ENCODE assay signal across 9 cellular contexts in genomic region chr15:80154336-80154735, GRCh38. TPM values are rescaled to one million over a fixed set of nuclear protein-coding genes. Genes with fewer than 3 reads are reported as not detected.
DNase-seq lines count a peak whose midpoint lies in the region; ATAC-seq and TF ChIP-seq lines count a peak whose summit lies in the region.
"Had no signal": no experiment of that assay in that cellular context is flagged by ENCODE, and none has a peak within 500 bp of the region (broad histone marks: within the 10 kb centered on the region; RNA-seq: fewer than 3 reads in every experiment).

No MANE protein-coding gene starts in this region.

- H3K36me3 Mint-ChIP-seq in activated naive CD4-positive, alpha-beta T cell treated with anti-CD3 and anti-CD28 coated beads, Interleukin-2, amount 10 ng/mL, durations not matched to agents 7 days and 5 days, result peaks cover 6% of the 10 kb centered on the region
- H3K36me3 Mint-ChIP-seq in activated T-helper 2 cell treated with anti-CD3 and anti-CD28 coated beads, Interferon-gamma antibody, Interleukin-2, Interleukin-4, amounts not matched to agents 10 μg/mL and 5 μg/mL and 100 μg/mL, durations not matched to agents 14 hours and 24 hours and 36 hours (ENCODE audit: low read depth), result peaks cover 29% of the 10 kb centered on the region
- peaks cover 2% of the 10 kb centered on the region for H3K36me3 Mint-ChIP-seq in type B pancreatic cell
- H3K36me3 Mint-ChIP-seq in stimulated activated memory B cell treated with anti-CD40 and anti-IgM and Interleukin-4, amounts not matched to agents 10 μg/mL and 1 μg/mL and 100 μg/mL, for 72 hours, result peaks cover 2% of the 10 kb centered on the region

- no peak for DNase-seq in activated naive CD4-positive, alpha-beta T cell treated with anti-CD3 and anti-CD28 coated beads, Interleukin-2, amount 10 ng/mL, durations not matched to agents 7 days and 5 days
- DNase-seq in activated naive CD4-positive, alpha-beta T cell treated with Interleukin-2 at 50 U/mL for 16 hours, result no peak
- no peak for DNase-seq in activated T-helper 2 cell treated with anti-CD3 and anti-CD28 coated beads, Interferon-gamma antibody, Interleukin-2, Interleukin-4, amounts not matched to agents 10 μg/mL and 5 μg/mL and 100 μg/mL, durations not matched to agents 14 hours and 24 hours and 36 hours (ENCODE audit: low spot score)
- DNase-seq in left lung (peak in 1 of 2 donors; percentile 60), type B pancreatic cell (ENCODE audit: extremely low spot score, unreplicated experiment) (no peak), T-helper 9 cell (no peak), transverse colon (no peak)
- DNase-seq: cerebellar nuclear complex had no signal

- peaks cover 17% of the 10 kb centered on the region for H3K27me3 Mint-ChIP-seq in activated naive CD4-positive, alpha-beta T cell treated with anti-CD3 and anti-CD28 coated beads, Interleukin-2, amount 10 ng/mL, durations not matched to agents 7 days and 5 days
- H3K27me3 Mint-ChIP-seq in activated T-helper 2 cell treated with anti-CD3 and anti-CD28 coated beads, Interferon-gamma antibody, Interleukin-2, Interleukin-4, amounts not matched to agents 10 μg/mL and 5 μg/mL and 100 μg/mL, durations not matched to agents 14 hours and 24 hours and 36 hours (ENCODE audit: low read depth), result peaks cover 2% of the 10 kb centered on the region
- peaks cover 3% of the 10 kb centered on the region for H3K27me3 Mint-ChIP-seq in type B pancreatic cell
- H3K27me3 Mint-ChIP-seq in stimulated activated memory B cell treated with anti-CD40 and anti-IgM and Interleukin-4, amounts not matched to agents 10 μg/mL and 1 μg/mL and 100 μg/mL, for 72 hours, result no peaks in the 10 kb centered on the region

- TF ChIP-seq EP300 in transverse colon (IDR thresholded peaks at IDR 0.05; ENCODE audit: low read depth), result no peak

- peak overlapping the region; percentile 89 for H3K4me3 Mint-ChIP-seq in activated naive CD4-positive, alpha-beta T cell treated with anti-CD3 and anti-CD28 coated beads, Interleukin-2, amount 10 ng/mL, durations not matched to agents 7 days and 5 days
- peak overlapping the region; percentile 95 for H3K4me3 Mint-ChIP-seq in activated T-helper 2 cell treated with anti-CD3 and anti-CD28 coated beads, Interferon-gamma antibody, Interleukin-2, Interleukin-4, amounts not matched to agents 10 μg/mL and 5 μg/mL and 100 μg/mL, durations not matched to agents 14 hours and 24 hours and 36 hours (ENCODE audit: low read depth)
- H3K4me3 Mint-ChIP-seq in type B pancreatic cell, result peak overlapping the region; percentile 95
- H3K4me3 Mint-ChIP-seq in stimulated activated memory B cell treated with anti-CD40 and anti-IgM and Interleukin-4, amounts not matched to agents 10 μg/mL and 1 μg/mL and 100 μg/mL, for 72 hours, result no peak overlapping the region

- H3K4me3 ChIP-seq in left lung (peak overlapping the region in 1 of 2 donors; percentile 65), transverse colon (no peak overlapping the region)

- H3K27me3 ChIP-seq in left lung, result no peaks in the 10 kb centered on the region
- no peaks in the 10 kb centered on the region for H3K27me3 ChIP-seq in transverse colon

- TF ChIP-seq CTCF in left lung (IDR thresholded peaks at IDR 0.05) (no peak), type B pancreatic cell (conservative IDR thresholded peaks at IDR 0.05) (no peak), transverse colon (IDR thresholded peaks at IDR 0.05) (no peak)

- no peak overlapping the region for H3K27ac Mint-ChIP-seq in activated naive CD4-positive, alpha-beta T cell treated with anti-CD3 and anti-CD28 coated beads, Interleukin-2, amount 10 ng/mL, durations not matched to agents 7 days and 5 days
- peak overlapping the region; percentile 95 for H3K27ac Mint-ChIP-seq in activated T-helper 2 cell treated with anti-CD3 and anti-CD28 coated beads, Interferon-gamma antibody, Interleukin-2, Interleukin-4, amounts not matched to agents 10 μg/mL and 5 μg/mL and 100 μg/mL, durations not matched to agents 14 hours and 24 hours and 36 hours
- H3K27ac Mint-ChIP-seq in type B pancreatic cell, result no peak overlapping the region
- no peak overlapping the region for H3K27ac Mint-ChIP-seq in stimulated activated memory B cell treated with anti-CD40 and anti-IgM and Interleukin-4, amounts not matched to agents 10 μg/mL and 1 μg/mL and 100 μg/mL, for 72 hours

- CTCF ChIA-PET in activated naive CD4-positive, alpha-beta T cell treated with anti-CD3 and anti-CD28 coated beads, Interleukin-2, amount 10 ng/mL, durations not matched to agents 7 days and 5 days (lab: Charles Lee), result no interaction called here

- no peaks in the 10 kb centered on the region for H3K36me3 ChIP-seq in left lung
- H3K36me3 ChIP-seq in transverse colon, result no peaks in the 10 kb centered on the region

- 90 to 93% methylated on average over 2 to 6 of the region's 6 CpGs for WGBS in transverse colon (ENCODE audit: low coverage in 1 of 2), 2 donors

- peaks cover 33% of the 10 kb centered on the region for H3K4me1 Mint-ChIP-seq in activated naive CD4-positive, alpha-beta T cell treated with anti-CD3 and anti-CD28 coated beads, Interleukin-2, amount 10 ng/mL, durations not matched to agents 7 days and 5 days
- peaks cover 32% of the 10 kb centered on the region for H3K4me1 Mint-ChIP-seq in activated T-helper 2 cell treated with anti-CD3 and anti-CD28 coated beads, Interferon-gamma antibody, Interleukin-2, Interleukin-4, amounts not matched to agents 10 μg/mL and 5 μg/mL and 100 μg/mL, durations not matched to agents 14 hours and 24 hours and 36 hours (ENCODE audit: low read depth)
- H3K4me1 Mint-ChIP-seq in type B pancreatic cell (ENCODE audit: unreplicated experiment), result peaks cover 28% of the 10 kb centered on the region
- H3K4me1 Mint-ChIP-seq in stimulated activated memory B cell treated with anti-CD40 and anti-IgM and Interleukin-4, amounts not matched to agents 10 μg/mL and 1 μg/mL and 100 μg/mL, for 72 hours, result peaks cover 30% of the 10 kb centered on the region

- intact Hi-C loops in activated T-helper 2 cell treated with anti-CD3 and anti-CD28 coated beads, Interferon-gamma antibody, Interleukin-2, Interleukin-4, amounts not matched to agents 10 μg/mL and 5 μg/mL and 100 μg/mL, durations not matched to agents 14 hours and 24 hours and 36 hours (cut with micrococcal nuclease), result loop anchor here (5.0 to 10.0 kb wide), 3 partner anchors 187 to 260 kb away; partner anchors contain the start of gene MTHFS
- intact Hi-C loops in left lung (cut with DNase I) (no loop called here), transverse colon (cut with DNase I; ENCODE audit: low total_unique reads) (loop anchor here (10.0 kb wide), 1 partner anchor 90 kb away; no protein-coding TSS in a partner anchor)

- H3K9me3 ChIP-seq in left lung, result no peaks in the 10 kb centered on the region
- no peaks in the 10 kb centered on the region for H3K9me3 ChIP-seq in transverse colon

- in situ Hi-C loops in transverse colon (cut with MboI; ENCODE audit: low pct_ligation_motif_present in 1 of 4, low pct_unique_long_range_greater_than_20kb in 1 of 4, low sequenced_read_pairs in 3 of 4), result loop anchor here in 3 of 4 donors (25.0 kb wide), 2 partner anchors 92 to 267 kb away; partner anchors contain the start of genes MTHFS (in 2 of the 3) and ZFAND6 (in 2 of the 3)

- peak; percentile 10 for ATAC-seq in left lung
- no peak for ATAC-seq in stimulated activated memory B cell treated with anti-CD40 and anti-IgM and Interleukin-4, amounts not matched to agents 10 μg/mL and 1 μg/mL and 100 μg/mL, for 72 hours

- H3K4me1 ChIP-seq in left lung (peaks cover 9 to 45% of the 10 kb centered on the region in 2 donors), transverse colon (peaks cover 0 to 14% (median 8%) of the 10 kb centered on the region in 4 donors)

- no peak for TF ChIP-seq POLR2A in transverse colon (IDR thresholded peaks at IDR 0.05)

- H3K27ac ChIP-seq in left lung (no peak overlapping the region), transverse colon (no peak overlapping the region)

- H3K9me3 Mint-ChIP-seq in activated naive CD4-positive, alpha-beta T cell treated with anti-CD3 and anti-CD28 coated beads, Interleukin-2, amount 10 ng/mL, durations not matched to agents 7 days and 5 days, result no peaks in the 10 kb centered on the region
- no peaks in the 10 kb centered on the region for H3K9me3 Mint-ChIP-seq in activated T-helper 2 cell treated with anti-CD3 and anti-CD28 coated beads, Interferon-gamma antibody, Interleukin-2, Interleukin-4, amounts not matched to agents 10 μg/mL and 5 μg/mL and 100 μg/mL, durations not matched to agents 14 hours and 24 hours and 36 hours
- no peaks in the 10 kb centered on the region for H3K9me3 Mint-ChIP-seq in type B pancreatic cell
- no peaks in the 10 kb centered on the region for H3K9me3 Mint-ChIP-seq in stimulated activated memory B cell treated with anti-CD40 and anti-IgM and Interleukin-4, amounts not matched to agents 10 μg/mL and 1 μg/mL and 100 μg/mL, for 72 hours

RNA-seq across cellular contexts. Expression of gene FAH, which starts 1.5 kb away (rescaled TPM):
- 67.6 and 74.2 TPM in 2 replicates for total RNA-seq in activated T-helper 2 cell treated with anti-CD3 and anti-CD28 coated beads, Interferon-gamma antibody, Interleukin-2, Interleukin-4, amounts not matched to agents 10 μg/mL and 5 μg/mL and 100 μg/mL, durations not matched to agents 14 hours and 24 hours and 36 hours
- 10 to 100 TPM; 56.4 to 68.7 TPM for total RNA-seq in left lung
- total RNA-seq in type B pancreatic cell (ENCODE audit: low replicate concordance), result 24.6 and 25.8 TPM in 2 replicates
- total RNA-seq in transverse colon, result 10 to 100 TPM in 1 of 4 donors, 1 to 10 TPM in 3; 5.6 to 10.6 (median 8.7) TPM

Comparison
In these comparisons a context has a peak if more than half of its experiments do, and no peak if none do; other contexts are left out.
1. intact Hi-C loops: an anchor here in activated T-helper 2 cell treated with anti-CD3 and anti-CD28 coated beads, Interferon-gamma antibody, Interleukin-2, Interleukin-4, amounts not matched to agents 10 μg/mL and 5 μg/mL and 100 μg/mL, durations not matched to agents 14 hours and 24 hours and 36 hours (5.0 to 10.0 kb wide) and transverse colon (10.0 kb wide); none called in left lung.